ENCODE assay signal across 8 cellular contexts in the genomic region with DNA sequence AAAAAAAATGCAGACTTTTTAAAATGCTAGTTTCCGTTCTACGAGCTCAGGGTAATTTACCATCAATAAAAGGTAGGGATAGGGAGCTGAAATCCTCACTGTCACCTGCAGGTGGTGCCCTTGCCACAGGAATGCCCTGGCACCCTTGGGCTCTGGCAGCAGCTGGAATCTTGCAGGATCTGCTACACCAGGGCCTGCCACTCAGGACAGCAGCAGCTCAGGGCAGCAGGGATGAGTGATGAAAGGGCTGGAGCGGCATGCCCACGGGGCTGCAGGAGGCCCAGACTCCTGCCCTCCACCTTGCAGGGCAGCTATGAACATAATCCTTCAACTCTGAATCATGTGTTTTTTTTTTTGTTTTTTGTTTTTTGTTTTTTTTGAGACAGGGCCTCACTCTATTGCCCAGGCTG. TPM values are rescaled to one million over a fixed set of nuclear protein-coding genes. Genes with fewer than 3 reads are reported as not detected.
DNase-seq lines count a peak whose midpoint lies in the region; ATAC-seq and TF ChIP-seq lines count a peak whose summit lies in the region.

No MANE protein-coding gene starts in this region.

- POLR2A ChIA-PET in RWPE1 (lab: Yijun Ruan, JAX; ENCODE audit: low non-redundant PET), result no interaction called here

- CTCF ChIA-PET in RWPE1 (lab: Yijun Ruan, JAX), result interaction anchor here (0.5 to 2.8 kb wide), 24 partner anchors 9 to 296 kb away, joined by 3 to 44 read pairs (median 4); partner anchors contain the start of genes GNG7, SGTA and ZNF57

- TF ChIP-seq CTCF in RWPE1 (conservative IDR thresholded peaks at IDR 0.05; ENCODE audit: low read depth) (peak; percentile 75), fibroblast of villous mesenchyme (IDR thresholded peaks at IDR 0.05; ENCODE audit: insufficient read depth, low read depth, low read length) (peak; percentile 81), omental fat pad (IDR thresholded peaks at IDR 0.05) (peak in 2 of 3 donors; percentile 48 to 77), thyroid gland (IDR thresholded peaks at IDR 0.05) (peak in 5 of 6 experiments; percentile 77 to 96 (median 91))

- H3K4me1 ChIP-seq in thyroid gland, result no peaks in the 10 kb centered on the region

- intact Hi-C loops in thyroid gland (cut with DNase I), result loop anchor here (5.0 kb wide), 2 partner anchors 104 to 224 kb away; no protein-coding TSS in a partner anchor

- WGBS in thyroid gland, 2 donors, result 41 to 48% methylated on average over 4 of the region's 4 CpGs

- H3K27me3 ChIP-seq in thyroid gland, result no peaks in the 10 kb centered on the region

- no peaks in the 10 kb centered on the region for H3K36me3 ChIP-seq in thyroid gland

- H3K27ac ChIP-seq in RWPE1 (no peak overlapping the region), thyroid gland (no peak overlapping the region)

- ATAC-seq in omental fat pad (ENCODE audit: low FRiP score), result peak; percentile 60
- ATAC-seq in HG03378 (IDR thresholded peaks at IDR 0.05; ENCODE audit: unreplicated experiment), result no peak

- no peak for TF ChIP-seq POLR2A in thyroid gland (IDR thresholded peaks at IDR 0.05)

- DNase-seq in Daoy (ENCODE audit: low read depth) (peak; percentile 83), LoVo (ENCODE audit: low spot score) (peak; percentile 76), RWPE1 (ENCODE audit: low spot score) (peak; percentile 83), fibroblast of villous mesenchyme (ENCODE audit: low read depth) (peak; percentile 75), omental fat pad (ENCODE audit: low spot score) (no peak), thyroid gland (peak; percentile 81 to 86)
- DNase-seq in activated T-helper 1 cell treated with anti-CD3 and anti-CD28 coated beads, Interleukin-2, amount 50 U/mL, for 16 hours (ENCODE audit: low read depth in 1 of 2, low spot score in 1 of 2), result peak; percentile 55 to 57

- H3K4me3 ChIP-seq in fibroblast of villous mesenchyme (ENCODE audit: low read depth, low read length), result no peak overlapping the region
- no peak overlapping the region for H3K4me3 ChIP-seq in thyroid gland (replicated peaks in 1 of 3)

- H3K9me3 ChIP-seq in thyroid gland, result no peaks in the 10 kb centered on the region

RNA-seq across cellular contexts. Expression of gene GNG7, which starts 54.0 kb away (rescaled TPM):
- total RNA-seq in Daoy (2014; rRNA removed; shearing (Covaris generic)), result 0.23 and 0.33 TPM in 2 replicates
- under 0.01 TPM in 1 of 2 replicates, not detected in the other for total RNA-seq in fibroblast of villous mesenchyme
- 1 to 10 TPM; 1.3 to 3.9 (median 1.8) TPM for total RNA-seq in omental fat pad
- total RNA-seq in thyroid gland, result 1 to 10 TPM; 3.8 to 6.9 (median 5.6) TPM
